In the genomic region with DNA sequence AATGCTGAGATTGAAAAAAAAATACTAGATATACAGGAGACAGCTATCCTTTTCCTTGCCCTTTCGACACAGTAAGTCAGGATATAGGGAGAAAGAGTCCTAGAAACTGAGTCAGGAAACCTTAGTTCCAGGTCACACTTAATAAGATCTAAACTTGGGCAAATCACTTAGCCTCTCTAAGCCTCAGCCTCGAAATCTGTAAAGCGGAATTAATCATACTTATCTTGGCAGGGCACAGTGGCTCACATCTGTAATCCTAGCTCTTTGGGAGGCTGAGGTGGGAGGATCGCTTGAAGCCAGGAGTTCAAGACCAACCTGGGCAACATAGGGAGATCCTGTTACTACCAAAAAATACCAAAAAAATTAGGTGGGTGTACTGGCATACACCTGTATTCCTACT, we compare ENCODE assay signal across 29 cellular contexts.
"Had no signal": no experiment of that assay in that cellular context is flagged by ENCODE, and none has a peak within 500 bp of the region (broad histone marks: within the 10 kb centered on the region; RNA-seq: fewer than 3 reads in every experiment).

No MANE protein-coding gene starts in this region.

- H3K4me3 Mint-ChIP-seq: stimulated activated effector memory CD8-positive, alpha-beta T cell treated with anti-CD3 and anti-CD28 coated beads, Interleukin-12 subunit alpha, Interleukin-12 subunit beta, amount 100 ng/mL, for 72 hours; stimulated activated memory B cell treated with anti-CD40 and anti-IgM and Interleukin-4, amounts not matched to agents 10 μg/mL and 1 μg/mL and 100 μg/mL, for 72 hours; stimulated activated naive B cell treated with anti-CD40 and anti-IgM and Interleukin-4, amounts not matched to agents 10 μg/mL and 1 μg/mL and 100 μg/mL, for 72 hours; stimulated activated naive CD8-positive, alpha-beta T cell treated with anti-CD3 and anti-CD28 coated beads, Interleukin-15, amount 100 ng/mL, for 72 hours; stimulated activated naive CD8-positive, alpha-beta T cell treated with anti-CD3 and anti-CD28 coated beads, Interleukin-15, Interleukin-2, amounts not matched to agents 100 ng/mL and 50 ng/mL, for 24 hours; type B pancreatic cell had no signal

- H3K9me3 ChIP-seq: stomach, suprapubic skin, testis, thoracic aorta, thyroid gland, tibial artery, tibial nerve, transverse colon, upper lobe of left lung, upper lobe of right lung, uterus, vagina had no signal

- H3K4me3 ChIP-seq: stomach, suprapubic skin, testis, thoracic aorta, thyroid gland, tibial artery, tibial nerve, transverse colon, upper lobe of left lung, upper lobe of right lung, uterus, vagina had no signal

- ATAC-seq: stimulated activated effector memory CD8-positive, alpha-beta T cell treated with anti-CD3 and anti-CD28 coated beads, Interleukin-12 subunit alpha, Interleukin-12 subunit beta, amount 100 ng/mL, for 72 hours; stimulated activated memory B cell treated with anti-CD40 and anti-IgM and Interleukin-4, amounts not matched to agents 10 μg/mL and 1 μg/mL and 100 μg/mL, for 72 hours; stimulated activated naive B cell treated with anti-CD40 and anti-IgM and Interleukin-4, amounts not matched to agents 10 μg/mL and 1 μg/mL and 100 μg/mL, for 72 hours; stimulated activated naive CD8-positive, alpha-beta T cell treated with anti-CD3 and anti-CD28 coated beads, Interleukin-15, amount 100 ng/mL, for 72 hours; stimulated activated naive CD8-positive, alpha-beta T cell treated with anti-CD3 and anti-CD28 coated beads, Interleukin-15, Interleukin-2, amounts not matched to agents 100 U/mL and 50 U/mL, for 24 hours; upper lobe of right lung had no signal

- H3K4me1 ChIP-seq: testis, thyroid gland, transverse colon, upper lobe of left lung, upper lobe of right lung, uterus, vagina had no signal

- DNase-seq: stimulated activated CD4-positive, alpha-beta T cell treated with anti-CD3 and anti-CD28 coated beads, Interleukin-2, amount 100 ng/mL, for 48 hours; stimulated activated CD4-positive, alpha-beta T cell treated with anti-CD3 and anti-CD28 coated beads, Interleukin-4, amount 100 ng/mL, for 1 hour; stimulated activated CD4-positive, alpha-beta T cell treated with anti-CD3 and anti-CD28 coated beads, Interleukin-4, amount 100 ng/mL, for 24 hours; stimulated activated CD4-positive, alpha-beta T cell treated with anti-CD3 and anti-CD28 coated beads, Interleukin-4, amount 100 ng/mL, for 4 hours; stimulated activated CD8-positive, alpha-beta memory T cell treated with anti-CD3 and anti-CD28 coated beads, Interleukin-4, amount 100 ng/mL, for 48 hours; stimulated activated naive B cell treated with anti-CD40 and anti-IgM and Interleukin-4, amounts not matched to agents 10 μg/mL and 1 μg/mL and 100 μg/mL, for 72 hours; stimulated activated naive CD4-positive, alpha-beta T cell; stimulated activated naive CD4-positive, alpha-beta T cell treated with Interleukin-2 at 50 U/mL for 16 hours; stimulated activated naive CD8-positive, alpha-beta T cell treated with anti-CD3 and anti-CD28 coated beads, Interleukin-15, amount 100 ng/mL, for 72 hours; stimulated activated naive CD8-positive, alpha-beta T cell treated with anti-CD3 and anti-CD28 coated beads, Interleukin-15, Interleukin-2, amounts not matched to agents 100 U/mL and 50 U/mL, for 24 hours; stomach; substantia nigra; testis; thyroid gland; tibial artery; transverse colon; trophoblast cell; upper lobe of left lung; upper lobe of right lung; uterus had no signal

- H3K36me3 Mint-ChIP-seq: stimulated activated memory B cell treated with anti-CD40 and anti-IgM and Interleukin-4, amounts not matched to agents 10 μg/mL and 1 μg/mL and 100 μg/mL, for 72 hours; stimulated activated naive B cell treated with anti-CD40 and anti-IgM and Interleukin-4, amounts not matched to agents 10 μg/mL and 1 μg/mL and 100 μg/mL, for 72 hours; type B pancreatic cell had no signal

- H3K27ac ChIP-seq: stomach, suprapubic skin, testis, thoracic aorta, thyroid gland, tibial artery, tibial nerve, transverse colon, upper lobe of left lung, upper lobe of right lung, uterus, vagina had no signal

- FAIRE-seq: urothelium cell line had no signal

- H3K36me3 ChIP-seq: suprapubic skin, thoracic aorta, thyroid gland, transverse colon, upper lobe of left lung, upper lobe of right lung, uterus, vagina had no signal

- H3K27me3 ChIP-seq: stomach, testis, thyroid gland, tibial artery, tibial nerve, transverse colon, upper lobe of left lung, upper lobe of right lung, uterus, vagina had no signal

- H3K27ac Mint-ChIP-seq: stimulated activated effector memory CD8-positive, alpha-beta T cell treated with anti-CD3 and anti-CD28 coated beads, Interleukin-12 subunit alpha, Interleukin-12 subunit beta, amount 100 ng/mL, for 72 hours; stimulated activated memory B cell treated with anti-CD40 and anti-IgM and Interleukin-4, amounts not matched to agents 10 μg/mL and 1 μg/mL and 100 μg/mL, for 72 hours; stimulated activated naive B cell treated with anti-CD40 and anti-IgM and Interleukin-4, amounts not matched to agents 10 μg/mL and 1 μg/mL and 100 μg/mL, for 72 hours; stimulated activated naive CD8-positive, alpha-beta T cell treated with anti-CD3 and anti-CD28 coated beads, Interleukin-15, Interleukin-2, amounts not matched to agents 100 ng/mL and 50 ng/mL, for 24 hours; type B pancreatic cell had no signal

- H3K9me3 Mint-ChIP-seq: stimulated activated effector memory CD8-positive, alpha-beta T cell treated with anti-CD3 and anti-CD28 coated beads, Interleukin-12 subunit alpha, Interleukin-12 subunit beta, amount 100 ng/mL, for 72 hours; stimulated activated memory B cell treated with anti-CD40 and anti-IgM and Interleukin-4, amounts not matched to agents 10 μg/mL and 1 μg/mL and 100 μg/mL, for 72 hours; stimulated activated naive B cell treated with anti-CD40 and anti-IgM and Interleukin-4, amounts not matched to agents 10 μg/mL and 1 μg/mL and 100 μg/mL, for 72 hours; stimulated activated naive CD8-positive, alpha-beta T cell treated with anti-CD3 and anti-CD28 coated beads, Interleukin-15, amount 100 ng/mL, for 72 hours; stimulated activated naive CD8-positive, alpha-beta T cell treated with anti-CD3 and anti-CD28 coated beads, Interleukin-15, Interleukin-2, amounts not matched to agents 100 ng/mL and 50 ng/mL, for 24 hours; type B pancreatic cell had no signal
